Comparison of ENCODE assay signal across 8 cellular contexts in the genomic region with DNA sequence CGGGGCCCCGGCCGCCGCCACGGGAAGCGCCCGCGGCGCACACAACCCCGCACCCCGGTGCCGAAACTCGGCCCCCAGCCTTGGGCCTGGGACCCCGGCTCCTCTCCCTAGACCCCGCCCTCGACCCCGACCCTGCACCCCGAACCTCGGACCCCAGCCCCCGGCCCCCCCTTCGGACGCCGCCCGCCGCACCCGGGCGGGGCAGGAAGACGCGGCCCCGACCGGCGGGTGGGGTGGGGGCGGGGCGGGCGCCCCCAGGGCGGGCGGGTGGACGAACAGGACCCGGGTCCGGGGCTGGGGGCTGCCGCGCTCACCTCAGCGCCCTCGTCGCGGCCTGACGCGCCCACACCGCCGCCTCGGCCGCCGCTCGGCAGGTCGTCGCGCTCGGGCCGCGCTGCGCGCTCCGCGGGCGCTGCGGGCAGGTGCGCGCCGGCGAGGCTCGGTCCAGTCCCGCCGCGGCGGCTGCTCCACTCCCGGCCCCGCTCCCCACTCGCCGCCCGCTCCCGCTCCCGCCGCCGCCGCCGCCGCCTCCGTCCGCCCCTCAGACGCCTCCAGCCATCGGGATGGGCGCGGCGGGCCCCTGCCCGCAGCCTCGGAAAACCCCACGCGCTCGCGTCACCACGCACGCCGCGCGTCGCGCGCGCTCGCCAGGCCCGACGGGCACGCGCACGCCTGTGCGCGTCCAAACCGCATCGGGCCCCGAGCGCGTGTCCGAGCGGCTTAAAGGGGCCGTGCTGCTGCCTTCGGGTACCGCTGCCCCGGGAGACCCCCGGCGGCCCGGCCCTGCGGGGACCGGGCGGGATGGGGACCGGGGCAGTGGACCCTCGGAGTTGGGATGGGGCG. TPM values are rescaled to one million over a fixed set of nuclear protein-coding genes. Genes with fewer than 3 reads are reported as not detected.
A peak's percentile ranks its signal among the peaks of the same experiment; 100 is the strongest.
DNase-seq lines count a peak whose midpoint lies in the region; ATAC-seq lines count a peak whose summit lies in the region.

A gene (minus strand): TSS at position 582 of the 843 bp plus-strand sequence. CDS start 65,634 bp downstream, outside the sequence.

- peak within 1 kb of the TSS; percentile 90 for H3K27ac ChIP-seq in caudate nucleus (ENCODE audit: low read depth, low read length)

- ATAC-seq in GM18520 (IDR thresholded peaks at IDR 0.05; ENCODE audit: unreplicated experiment), result peak; percentile 70
- ATAC-seq in HG03066 (IDR thresholded peaks at IDR 0.05; ENCODE audit: low read depth, unreplicated experiment), result peak; percentile 59

- DNase-seq in A172 (ENCODE audit: low spot score) (peak; percentile 41), NCI-H2227 treated with DMSO at 0.1 percent for 48 hours (lab: John Stamatoyannopoulos, UW) (peak; percentile 78), caudate nucleus (lab: John Stamatoyannopoulos, UW) (peak in 57 of 61 donors; percentile 9 to 91 (median 77)), islet precursor cell (peak; percentile 88)
- DNase-seq in activated CD4-positive, CD25-positive, alpha-beta regulatory T cell treated with anti-CD3 and anti-CD28 coated beads, Interleukin-2, amount 50 U/mL, for 16 hours (ENCODE audit: low read depth, low spot score), result peak; percentile 79
- DNase-seq in stimulated activated CD4-positive, alpha-beta T cell treated with anti-CD3 and anti-CD28 coated beads, Interleukin-12 subunit alpha, Interleukin-12 subunit beta, amount 100 ng/mL, for 24 hours (ENCODE audit: low read depth in 2 of 2), result peak; percentile 78

RNA-seq across cellular contexts. Expression of the gene that starts here (rescaled TPM):
- 39.2 and 44.0 TPM in 2 replicates for total RNA-seq in A172 (2014; rRNA removed; shearing (Covaris generic))

Comparison
In these comparisons a context has a peak if more than half of its experiments do, and no peak if none do; other contexts are left out.
1. Peak in every context shown above with its lines: DNase-seq, ATAC-seq and H3K27ac ChIP-seq.